1 cellular context compared by ENCODE assay signal in genomic region chr4:86875436-86875835, GRCh38. TPM values are rescaled to one million over a fixed set of nuclear protein-coding genes. Genes with fewer than 3 reads are reported as not detected.
"Had no signal": no experiment of that assay in that cellular context is flagged by ENCODE, and none has a peak within 500 bp of the region (broad histone marks: within the 10 kb centered on the region; RNA-seq: fewer than 3 reads in every experiment).

No MANE protein-coding gene starts in this region.

RNA-seq across cellular contexts. Expression of gene SLC10A6, which starts 26.3 kb away (rescaled TPM):
- total RNA-seq: HT1080 had no signal
